18 cellular contexts compared by ENCODE assay signal in genomic region chr14:62039871-62040270, GRCh38.
A peak's percentile ranks its signal among the peaks of the same experiment; 100 is the strongest.
DNase-seq lines count a peak whose midpoint lies in the region; ATAC-seq, FAIRE-seq and TF ChIP-seq lines count a peak whose summit lies in the region.
"Had no signal": no experiment of that assay in that cellular context is flagged by ENCODE, and none has a peak within 500 bp of the region (broad histone marks: within the 10 kb centered on the region; RNA-seq: fewer than 3 reads in every experiment).

No MANE protein-coding gene starts in this region.

- H3K27me3 ChIP-seq in OCI-LY3 (ENCODE audit: low read depth, low read length) = no peaks in the 10 kb centered on the region
- no peaks in the 10 kb centered on the region for H3K27me3 ChIP-seq in psoas muscle (ENCODE audit: insufficient read depth in 3 of 3, low read length in 2 of 3)

- no peak overlapping the region for H3K27ac Mint-ChIP-seq in activated CD4-positive, alpha-beta T cell treated with anti-CD3 and anti-CD28 coated beads, Interleukin-2, amount 10 ng/mL, durations not matched to agents 24 days and 14 days
- H3K27ac Mint-ChIP-seq in osteocyte (ENCODE audit: unreplicated experiment) (no peak overlapping the region), T-helper 17 cell (no peak overlapping the region)
- H3K27ac Mint-ChIP-seq: CD4-positive, CD25-positive, alpha-beta regulatory T cell had no signal

- H3K27me3 Mint-ChIP-seq in activated CD4-positive, alpha-beta T cell treated with anti-CD3 and anti-CD28 coated beads, Interleukin-2, amount 10 ng/mL, durations not matched to agents 24 days and 14 days = peaks cover 2% of the 10 kb centered on the region
- no peaks in the 10 kb centered on the region for H3K27me3 Mint-ChIP-seq in osteocyte (ENCODE audit: unreplicated experiment)
- H3K27me3 Mint-ChIP-seq in T-helper 17 cell = no peaks in the 10 kb centered on the region
- H3K27me3 Mint-ChIP-seq: central memory CD8-positive, alpha-beta T cell had no signal

- peak; percentile 89 for ATAC-seq in HG02973 (IDR thresholded peaks at IDR 0.05; ENCODE audit: unreplicated experiment)
- ATAC-seq in psoas muscle = no peak
- ATAC-seq in T-helper 17 cell = no peak
- ATAC-seq: A549; stimulated activated naive CD8-positive, alpha-beta T cell treated with anti-CD3 and anti-CD28 coated beads, Interleukin-15, Interleukin-2, amounts not matched to agents 100 U/mL and 50 U/mL, for 24 hours had no signal

- no peaks in the 10 kb centered on the region for H4K20me1 ChIP-seq in OCI-LY3 (ENCODE audit: insufficient read depth, low read length)

- FAIRE-seq in urothelium cell line (lab: Jason Lieb, UNC) = peak; percentile 46
- FAIRE-seq: A549, TTC549 had no signal

- H3K36me3 Mint-ChIP-seq in activated CD4-positive, alpha-beta T cell treated with anti-CD3 and anti-CD28 coated beads, Interleukin-2, amount 10 ng/mL, durations not matched to agents 24 days and 14 days (ENCODE audit: low read depth) = no peaks in the 10 kb centered on the region
- H3K36me3 Mint-ChIP-seq in osteocyte (ENCODE audit: unreplicated experiment) (no peaks in the 10 kb centered on the region), T-helper 17 cell (ENCODE audit: low read depth) (no peaks in the 10 kb centered on the region)
- H3K36me3 Mint-ChIP-seq: CD4-positive, CD25-positive, alpha-beta regulatory T cell had no signal

- WGBS in psoas muscle, 3 donors = 11 to 19% (median 14%) methylated on average over 2 of the region's 2 CpGs

- DNase-seq in activated CD4-positive, alpha-beta T cell treated with anti-CD3 and anti-CD28 coated beads, Interleukin-2, amount 10 ng/mL, durations not matched to agents 24 days and 14 days = peak; percentile 29
- no peak for DNase-seq in activated CD4-positive, alpha-beta T cell treated with anti-CD3 and anti-CD28 coated beads for 4 hours
- DNase-seq in urothelium cell line (ENCODE audit: low spot score) (no peak), osteocyte (ENCODE audit: extremely low spot score, unreplicated experiment) (no peak), psoas muscle (no peak), T-helper 17 cell (no peak)
- DNase-seq: activated CD8-positive, alpha-beta memory T cell treated with anti-CD3 and anti-CD28 coated beads for 24 hours; CD4-positive, CD25-positive, alpha-beta regulatory T cell; DND-41; NCI-H510A; stimulated activated naive CD8-positive, alpha-beta T cell treated with anti-CD3 and anti-CD28 coated beads, Interleukin-15, Interleukin-2, amounts not matched to agents 100 U/mL and 50 U/mL, for 24 hours had no signal

- H3K4me3 Mint-ChIP-seq in activated CD4-positive, alpha-beta T cell treated with anti-CD3 and anti-CD28 coated beads, Interleukin-2, amount 10 ng/mL, durations not matched to agents 24 days and 14 days = no peak overlapping the region
- H3K4me3 Mint-ChIP-seq in osteocyte (ENCODE audit: unreplicated experiment) (no peak overlapping the region), T-helper 17 cell (no peak overlapping the region)
- H3K4me3 Mint-ChIP-seq: CD4-positive, CD25-positive, alpha-beta regulatory T cell; central memory CD8-positive, alpha-beta T cell had no signal

- H3K9me3 Mint-ChIP-seq in activated CD4-positive, alpha-beta T cell treated with anti-CD3 and anti-CD28 coated beads, Interleukin-2, amount 10 ng/mL, durations not matched to agents 24 days and 14 days = no peaks in the 10 kb centered on the region
- no peaks in the 10 kb centered on the region for H3K9me3 Mint-ChIP-seq in osteocyte (ENCODE audit: unreplicated experiment)
- H3K9me3 Mint-ChIP-seq: central memory CD8-positive, alpha-beta T cell had no signal

- H3K36me3 ChIP-seq in OCI-LY3 (replicated peaks; ENCODE audit: low read depth, low read length) (no peaks in the 10 kb centered on the region), psoas muscle (ENCODE audit: insufficient read depth in 1 of 2, low read depth in 1 of 2) (no peaks in the 10 kb centered on the region)

- TF ChIP-seq CTCF in OCI-LY3 (IDR thresholded peaks at IDR 0.05; ENCODE audit: low read depth, low read length) (no peak), osteocyte (IDR thresholded peaks at IDR 0.05) (no peak), psoas muscle (IDR thresholded peaks at IDR 0.05) (no peak)

- peak overlapping the region; percentile 27; the same call in 1 of the 2 replicates for H3K9ac ChIP-seq in OCI-LY3 (ENCODE audit: low read length)

- intact Hi-C loops in activated CD4-positive, alpha-beta T cell treated with anti-CD3 and anti-CD28 coated beads, Interleukin-2, amount 10 ng/mL, durations not matched to agents 24 days and 14 days (cut with micrococcal nuclease) = no loop called here
- intact Hi-C loops in psoas muscle (cut with DNase I) = no loop called here

- H3K4me1 ChIP-seq in OCI-LY3 (ENCODE audit: low read length) (peaks cover 28% of the 10 kb centered on the region), psoas muscle (no peaks in the 10 kb centered on the region)
- H3K4me1 ChIP-seq: A549 had no signal

- H3K4me3 ChIP-seq in OCI-LY3 (ENCODE audit: low read length) (peak overlapping the region; percentile 11), psoas muscle (no peak overlapping the region)
- H3K4me3 ChIP-seq: A549, SK-N-MC, smooth muscle cell had no signal

- H3K9me3 ChIP-seq in OCI-LY3 (ENCODE audit: insufficient read depth, low read length) (no peaks in the 10 kb centered on the region; the same call in 1 of the 2 replicates), psoas muscle (no peaks in the 10 kb centered on the region), T-helper 17 cell (ENCODE audit: control insufficient read depth, low read length, poor library complexity, severe bottlenecking) (no peaks in the 10 kb centered on the region)
- H3K9me3 ChIP-seq: A549 had no signal

- no peaks in the 10 kb centered on the region for H3K4me1 Mint-ChIP-seq in activated CD4-positive, alpha-beta T cell treated with anti-CD3 and anti-CD28 coated beads, Interleukin-2, amount 10 ng/mL, durations not matched to agents 24 days and 14 days
- H3K4me1 Mint-ChIP-seq in osteocyte (ENCODE audit: unreplicated experiment) (no peaks in the 10 kb centered on the region), T-helper 17 cell (no peaks in the 10 kb centered on the region)
- H3K4me1 Mint-ChIP-seq: CD4-positive, CD25-positive, alpha-beta regulatory T cell; central memory CD8-positive, alpha-beta T cell had no signal

- H3K4me2 ChIP-seq in OCI-LY3 (ENCODE audit: low read length) = peak overlapping the region; percentile 49
- H3K4me2 ChIP-seq: A549, smooth muscle cell had no signal

- H2AFZ ChIP-seq in OCI-LY3 (ENCODE audit: low read depth, low read length) = no peak overlapping the region

- H3K79me2 ChIP-seq in OCI-LY3 (ENCODE audit: low read length) = no peaks in the 10 kb centered on the region

- H3K27ac ChIP-seq in OCI-LY3 (ENCODE audit: low read length) (peak overlapping the region; percentile 68), psoas muscle (no peak overlapping the region)
- H3K27ac ChIP-seq: A549, SK-N-MC had no signal
